ENCODE assay signal across 8 cellular contexts in genomic region chr10:30782543-30783461, GRCh38.
DNase-seq lines count a peak whose midpoint lies in the region; FAIRE-seq and TF ChIP-seq lines count a peak whose summit lies in the region.

No MANE protein-coding gene starts in this region.

- H3K4me3 Mint-ChIP-seq in chondrocyte (ENCODE audit: unreplicated experiment), result no peak overlapping the region

- peak overlapping the region; percentile 91 for H3K27ac Mint-ChIP-seq in chondrocyte (ENCODE audit: unreplicated experiment)

- no peak for TF ChIP-seq CTCF in HL-60 (IDR thresholded peaks at IDR 0.05; ENCODE audit: insufficient read depth, low read length)
- TF ChIP-seq CTCF in chondrocyte (IDR thresholded peaks at IDR 0.05), result no peak
- no peak for TF ChIP-seq CTCF in SK-N-SH (IDR thresholded peaks at IDR 0.05)

- H3K9me3 Mint-ChIP-seq in chondrocyte (ENCODE audit: low read depth), result no peaks in the 10 kb centered on the region

- no peaks in the 10 kb centered on the region for H3K79me2 ChIP-seq in SK-N-SH (ENCODE audit: insufficient read depth)

- H3K27ac ChIP-seq in HL-60 (replicated peaks), result peak overlapping the region; percentile 23
- H3K27ac ChIP-seq in rectal smooth muscle tissue (ENCODE audit: low read depth, low read length), result peak overlapping the region; percentile 98
- no peak overlapping the region for H3K27ac ChIP-seq in SK-N-SH (ENCODE audit: low read depth in 2 of 2, low read length in 1 of 2)

- 77% methylated on average over 14 of the region's 15 CpGs for WGBS in SK-N-SH (ENCODE audit: low lambda C conversion rate)

- CTCF ChIA-PET in SK-N-SH (lab: Yijun Ruan, JAX), result interaction anchor here (0.6 to 3.6 kb wide), 33 partner anchors 8 to 1165 kb away, joined by 3 to 27 read pairs (median 3); partner anchors contain the start of gene ZNF438

- H3K36me3 Mint-ChIP-seq in chondrocyte (ENCODE audit: low read depth), result no peaks in the 10 kb centered on the region

- H3K9me2 ChIP-seq in SK-N-SH, result no peaks in the 10 kb centered on the region

- no peak overlapping the region for H3K4me2 ChIP-seq in SK-N-SH

- FAIRE-seq in GM19239 (lab: Jason Lieb, UNC), result peak; percentile 94

- H3K27me3 ChIP-seq in HL-60 (ENCODE audit: insufficient read depth, poor library complexity, severe bottlenecking), result no peaks in the 10 kb centered on the region
- no peaks in the 10 kb centered on the region for H3K27me3 ChIP-seq in rectal smooth muscle tissue (ENCODE audit: control insufficient read depth, insufficient read depth, low read length)
- no peaks in the 10 kb centered on the region for H3K27me3 ChIP-seq in SK-N-SH (ENCODE audit: insufficient read depth)

- peaks cover 3% of the 10 kb centered on the region for H3F3A ChIP-seq in SK-N-SH (replicated peaks; ENCODE audit: insufficient read depth)

- DNase-seq in AG08396 (ENCODE audit: low spot score) (peak; percentile 38), GM19239 (ENCODE audit: insufficient read length, low spot score) (peak; percentile 43), HL-60 (ENCODE audit: low read depth in 1 of 2, low spot score in 1 of 2) (peak; percentile 64 to 82), chondrocyte (ENCODE audit: low spot score) (no peak), NCI-H1417 treated with DMSO at 0.1 percent for 48 hours (lab: John Stamatoyannopoulos, UW) (no peak), SK-N-SH (no peak)
- DNase-seq in stimulated activated CD4-positive, alpha-beta T cell treated with anti-CD3 and anti-CD28 coated beads, Interleukin-4, amount 100 ng/mL, for 1 hour, result no peak

- H3K4me1 ChIP-seq in rectal smooth muscle tissue (ENCODE audit: control insufficient read depth, insufficient read depth, low read length) (peaks cover 17% of the 10 kb centered on the region), SK-N-SH (ENCODE audit: control insufficient read depth in 1 of 2, insufficient read depth in 2 of 2, low read depth in 1 of 2, low read length in 1 of 2) (peaks cover 19 to 24% of the 10 kb centered on the region in 2 experiments)

- H3K4me3 ChIP-seq in HL-60 (replicated peaks; ENCODE audit: insufficient read depth, low read length), result no peak overlapping the region
- peak overlapping the region; percentile 18 for H3K4me3 ChIP-seq in rectal smooth muscle tissue (ENCODE audit: low read length)
- H3K4me3 ChIP-seq in SK-N-SH (ENCODE audit: low read depth in 2 of 2, low read length in 1 of 2), result no peak overlapping the region

- no peaks in the 10 kb centered on the region for H4K20me1 ChIP-seq in SK-N-SH (ENCODE audit: insufficient read depth)

- no peaks in the 10 kb centered on the region for H3K9me3 ChIP-seq in SK-N-SH

- H3K36me3 ChIP-seq in rectal smooth muscle tissue (ENCODE audit: control insufficient read depth, insufficient read depth, low read length), result no peaks in the 10 kb centered on the region
- no peaks in the 10 kb centered on the region for H3K36me3 ChIP-seq in SK-N-SH (replicated peaks in 1 of 2; ENCODE audit: control insufficient read depth in 1 of 2, insufficient read depth in 2 of 2, low read length in 1 of 2)

- H3K4me1 Mint-ChIP-seq in chondrocyte (ENCODE audit: low read depth), result peaks cover 30% of the 10 kb centered on the region

- TF ChIP-seq RAD21 in SK-N-SH (IDR thresholded peaks at IDR 0.05; ENCODE audit: low read length), result no peak

- no peak for TF ChIP-seq EP300 in SK-N-SH (IDR thresholded peaks at IDR 0.05; ENCODE audit: borderline replicate concordance in 1 of 2, low read depth in 1 of 2, low read length in 1 of 2)

- H3K27me3 Mint-ChIP-seq in chondrocyte (ENCODE audit: low read depth), result no peaks in the 10 kb centered on the region

- H3K9ac ChIP-seq in rectal smooth muscle tissue (ENCODE audit: low read length), result no peak overlapping the region
- no peak overlapping the region for H3K9ac ChIP-seq in SK-N-SH

- no peak overlapping the region for H2AFZ ChIP-seq in SK-N-SH (ENCODE audit: low read depth)

- POLR2A ChIA-PET in SK-N-SH (lab: Yijun Ruan, JAX), result no interaction called here

TF ChIP-seq in SK-N-SH, 30 proteins besides CTCF, POLR2A, EP300 and RAD21:
- TF ChIP-seq JUND (IDR thresholded peaks at IDR 0.05) (no peak), ELF1 (IDR thresholded peaks at IDR 0.05) (no peak), RCOR1 (IDR thresholded peaks at IDR 0.05; ENCODE audit: low read length) (no peak), SMC3 (IDR thresholded peaks at IDR 0.05; ENCODE audit: low read depth, low read length) (no peak), SIN3A (IDR thresholded peaks at IDR 0.05; ENCODE audit: borderline replicate concordance, low read depth, low read length) (no peak), FOSL2 (IDR thresholded peaks at IDR 0.05; ENCODE audit: borderline replicate concordance, low read depth) (no peak), RXRA (IDR thresholded peaks at IDR 0.05; ENCODE audit: borderline replicate concordance, low read depth) (no peak), CHD2 (IDR thresholded peaks at IDR 0.05; ENCODE audit: low read length, partially characterized antibody) (no peak), USF2 (IDR thresholded peaks at IDR 0.05; ENCODE audit: borderline replicate concordance, low read depth, low read length) (no peak), MEF2A (IDR thresholded peaks at IDR 0.05; ENCODE audit: borderline replicate concordance, low read depth) (no peak), GATA2 (CRISPR knock-in tag; IDR thresholded peaks at IDR 0.05) (no peak), NFIC (IDR thresholded peaks at IDR 0.05; ENCODE audit: borderline replicate concordance) (no peak), FOXJ3 (CRISPR knock-in tag; IDR thresholded peaks at IDR 0.05) (no peak), REST (IDR thresholded peaks at IDR 0.05; ENCODE audit: low read depth, low read length) (no peak), EZH2phosphoT487 (IDR thresholded peaks at IDR 0.05; ENCODE audit: borderline replicate concordance, low read depth) (no peak), MAX (IDR thresholded peaks at IDR 0.05; ENCODE audit: low read depth) (no peak), MXI1 (IDR thresholded peaks at IDR 0.05; ENCODE audit: low read depth, low read length) (no peak), YY1 (IDR thresholded peaks at IDR 0.05; ENCODE audit: low read depth) (no peak), PBX3 (IDR thresholded peaks at IDR 0.05) (no peak)
- TF ChIP-seq, protein P1, sequence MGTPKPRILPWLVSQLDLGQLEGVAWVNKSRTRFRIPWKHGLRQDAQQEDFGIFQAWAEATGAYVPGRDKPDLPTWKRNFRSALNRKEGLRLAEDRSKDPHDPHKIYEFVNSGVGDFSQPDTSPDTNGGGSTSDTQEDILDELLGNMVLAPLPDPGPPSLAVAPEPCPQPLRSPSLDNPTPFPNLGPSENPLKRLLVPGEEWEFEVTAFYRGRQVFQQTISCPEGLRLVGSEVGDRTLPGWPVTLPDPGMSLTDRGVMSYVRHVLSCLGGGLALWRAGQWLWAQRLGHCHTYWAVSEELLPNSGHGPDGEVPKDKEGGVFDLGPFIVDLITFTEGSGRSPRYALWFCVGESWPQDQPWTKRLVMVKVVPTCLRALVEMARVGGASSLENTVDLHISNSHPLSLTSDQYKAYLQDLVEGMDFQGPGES (IDR thresholded peaks at IDR 0.05; ENCODE audit: low read depth, low read length), result no peak

Comparison
In these comparisons a context has a peak if more than half of its experiments do, and no peak if none do; other contexts are left out.
1. DNase-seq: peak in AG08396 (single experiment), GM19239 (single experiment) and HL-60 (2 of 2); none in chondrocyte (single experiment), NCI-H1417 treated with DMSO at 0.1 percent for 48 hours (single experiment), stimulated activated CD4-positive, alpha-beta T cell treated with anti-CD3 and anti-CD28 coated beads, Interleukin-4, amount 100 ng/mL, for 1 hour (single experiment) and SK-N-SH (single experiment).
2. H3K27ac ChIP-seq: peak in HL-60 (single experiment) and rectal smooth muscle tissue (single experiment); none in SK-N-SH (0 of 2).